15 cellular contexts compared by ENCODE assay signal in the genomic region with DNA sequence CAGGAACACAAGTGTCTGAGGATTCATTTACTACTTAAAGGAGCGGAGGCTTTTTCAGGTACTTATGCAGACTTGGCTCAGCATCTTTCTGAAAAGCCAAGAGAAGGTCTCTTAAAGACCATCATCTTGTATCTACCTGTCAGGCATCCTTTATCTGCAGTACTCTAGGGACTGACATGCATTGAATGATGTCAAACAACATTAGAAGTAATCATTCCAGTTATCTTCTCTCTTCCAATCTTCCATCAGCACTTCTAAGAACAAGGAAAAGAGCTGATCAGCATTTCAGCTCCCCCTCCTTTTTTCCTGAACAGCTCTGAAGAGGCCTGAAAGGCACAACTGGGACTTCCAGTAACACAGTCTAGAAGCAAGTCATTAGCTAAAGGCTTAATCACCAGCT.
"Had no signal": no experiment of that assay in that cellular context is flagged by ENCODE, and none has a peak within 500 bp of the region (broad histone marks: within the 10 kb centered on the region; RNA-seq: fewer than 3 reads in every experiment).

No MANE protein-coding gene starts in this region.

- H3K27ac Mint-ChIP-seq: activated CD4-positive, alpha-beta memory T cell treated with anti-CD3 and anti-CD28 coated beads for 36 hours; activated naive CD8-positive, alpha-beta T cell treated with anti-CD3 and anti-CD28 coated beads for 36 hours; activated T-cell treated with anti-CD3 and anti-CD28 coated beads, Interleukin-2, amount 50 U/mL, for 72 hours; natural killer cell treated with Interleukin-12 subunit alpha and Interleukin-12 subunit beta and Interleukin-15 and Interleukin-18, amount 100 ng/mL, for 72 hours; stimulated activated naive CD8-positive, alpha-beta T cell treated with anti-CD3 and anti-CD28 coated beads, Interleukin-15, amount 100 ng/mL, for 72 hours had no signal

- H3K4me1 ChIP-seq: gastrocnemius medialis had no signal

- H3K4me3 Mint-ChIP-seq: activated CD4-positive, alpha-beta memory T cell treated with anti-CD3 and anti-CD28 coated beads for 36 hours; activated naive CD8-positive, alpha-beta T cell treated with anti-CD3 and anti-CD28 coated beads for 36 hours; activated T-cell treated with anti-CD3 and anti-CD28 coated beads, Interleukin-2, amount 50 U/mL, for 72 hours; natural killer cell treated with Interleukin-12 subunit alpha and Interleukin-12 subunit beta and Interleukin-15 and Interleukin-18, amount 100 ng/mL, for 72 hours; stimulated activated naive CD8-positive, alpha-beta T cell treated with anti-CD3 and anti-CD28 coated beads, Interleukin-15, amount 100 ng/mL, for 72 hours had no signal

- H3K27me3 Mint-ChIP-seq: activated CD4-positive, alpha-beta memory T cell treated with anti-CD3 and anti-CD28 coated beads for 36 hours; activated naive CD8-positive, alpha-beta T cell treated with anti-CD3 and anti-CD28 coated beads for 36 hours; natural killer cell treated with Interleukin-12 subunit alpha and Interleukin-12 subunit beta and Interleukin-15 and Interleukin-18, amount 100 ng/mL, for 72 hours; stimulated activated naive CD8-positive, alpha-beta T cell treated with anti-CD3 and anti-CD28 coated beads, Interleukin-15, amount 100 ng/mL, for 72 hours had no signal

- H3K36me3 ChIP-seq: brain microvascular endothelial cell, gastrocnemius medialis, heart right ventricle had no signal

- DNase-seq: activated CD4-positive, alpha-beta memory T cell treated with anti-CD3 and anti-CD28 coated beads for 36 hours; activated CD8-positive, alpha-beta memory T cell treated with anti-CD3 and anti-CD28 coated beads, Interleukin-2, amount 50 U/mL, for 4 hours; activated gamma-delta T cell treated with Interleukin-2 at 50 U/mL for 16 hours; activated naive CD8-positive, alpha-beta T cell treated with anti-CD3 and anti-CD28 coated beads for 36 hours; activated T-cell treated with anti-CD3 and anti-CD28 coated beads, Interleukin-2, amount 50 U/mL, for 72 hours; brain microvascular endothelial cell; effector memory CD4-positive, alpha-beta T cell; gastrocnemius medialis; heart right ventricle; mammary epithelial cell; mucosa of descending colon; stimulated activated CD4-positive, alpha-beta T cell treated with anti-CD3 and anti-CD28 coated beads, Interleukin-12 subunit alpha, Interleukin-12 subunit beta, amount 100 ng/mL, for 4 hours; stimulated activated naive CD8-positive, alpha-beta T cell treated with anti-CD3 and anti-CD28 coated beads, Interleukin-15, amount 100 ng/mL, for 72 hours had no signal

- ATAC-seq: activated T-cell treated with anti-CD3 and anti-CD28 coated beads, Interleukin-2, amount 50 U/mL, for 72 hours; gastrocnemius medialis; heart right ventricle; left lobe of liver; mucosa of descending colon; natural killer cell treated with Interleukin-12 subunit alpha and Interleukin-12 subunit beta and Interleukin-15 and Interleukin-18, amount 100 ng/mL, for 72 hours; stimulated activated naive CD8-positive, alpha-beta T cell treated with anti-CD3 and anti-CD28 coated beads, Interleukin-15, amount 100 ng/mL, for 72 hours had no signal

- H3K4me3 ChIP-seq: gastrocnemius medialis, heart right ventricle, mucosa of descending colon had no signal

- H3K36me3 Mint-ChIP-seq: activated CD4-positive, alpha-beta memory T cell treated with anti-CD3 and anti-CD28 coated beads for 36 hours; activated naive CD8-positive, alpha-beta T cell treated with anti-CD3 and anti-CD28 coated beads for 36 hours; natural killer cell treated with Interleukin-12 subunit alpha and Interleukin-12 subunit beta and Interleukin-15 and Interleukin-18, amount 100 ng/mL, for 72 hours had no signal

- H3K27me3 ChIP-seq: brain microvascular endothelial cell, gastrocnemius medialis, heart right ventricle had no signal

- H3K9me3 ChIP-seq: gastrocnemius medialis, mucosa of descending colon had no signal

- H3K9me3 Mint-ChIP-seq: activated CD4-positive, alpha-beta memory T cell treated with anti-CD3 and anti-CD28 coated beads for 36 hours; activated naive CD8-positive, alpha-beta T cell treated with anti-CD3 and anti-CD28 coated beads for 36 hours; activated T-cell treated with anti-CD3 and anti-CD28 coated beads, Interleukin-2, amount 50 U/mL, for 72 hours; natural killer cell treated with Interleukin-12 subunit alpha and Interleukin-12 subunit beta and Interleukin-15 and Interleukin-18, amount 100 ng/mL, for 72 hours; stimulated activated naive CD8-positive, alpha-beta T cell treated with anti-CD3 and anti-CD28 coated beads, Interleukin-15, amount 100 ng/mL, for 72 hours had no signal

- H3K4me1 Mint-ChIP-seq: activated naive CD8-positive, alpha-beta T cell treated with anti-CD3 and anti-CD28 coated beads for 36 hours; stimulated activated naive CD8-positive, alpha-beta T cell treated with anti-CD3 and anti-CD28 coated beads, Interleukin-15, amount 100 ng/mL, for 72 hours had no signal

- H3K27ac ChIP-seq: brain microvascular endothelial cell, gastrocnemius medialis, heart right ventricle had no signal
